ENCODE assay signal across 25 cellular contexts in the genomic region with DNA sequence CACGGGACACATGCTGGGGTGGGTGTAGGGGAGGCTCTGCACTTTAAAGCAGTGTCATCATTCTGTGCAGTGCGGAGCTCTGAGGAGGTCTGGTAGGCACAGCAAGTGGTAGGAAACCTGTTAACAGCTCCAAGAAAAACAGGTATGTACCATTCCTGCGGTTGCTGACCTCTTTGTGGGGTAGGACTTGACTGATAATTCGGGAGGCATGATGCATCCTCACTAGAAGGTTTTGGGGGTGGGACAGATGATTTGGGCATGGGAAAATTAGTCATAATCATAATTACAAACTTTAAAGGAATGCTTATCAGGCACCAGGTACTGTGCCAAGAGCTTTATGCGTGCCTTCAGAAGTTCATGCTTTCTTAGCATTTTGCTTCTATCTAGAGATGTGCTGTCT. TPM values are rescaled to one million over a fixed set of nuclear protein-coding genes. Genes with fewer than 3 reads are reported as not detected.
DNase-seq lines count a peak whose midpoint lies in the region; FAIRE-seq and TF ChIP-seq lines count a peak whose summit lies in the region.
"Had no signal": no experiment of that assay in that cellular context is flagged by ENCODE, and none has a peak within 500 bp of the region (broad histone marks: within the 10 kb centered on the region; RNA-seq: fewer than 3 reads in every experiment).

No MANE protein-coding gene starts in this region.

- no peak overlapping the region for H3K4me3 ChIP-seq in bronchial epithelial cell (ENCODE audit: low read depth, low read length)
- H3K4me3 ChIP-seq: ascending aorta, GM23338, right atrium auricular region, vagina had no signal

- H3K27me3 ChIP-seq in bronchial epithelial cell (ENCODE audit: control insufficient read depth, insufficient read depth, low read length), result no peaks in the 10 kb centered on the region
- H3K27me3 ChIP-seq: ascending aorta, right atrium auricular region, vagina had no signal

- peaks cover 39% of the 10 kb centered on the region for H3K4me1 Mint-ChIP-seq in activated T-cell treated with anti-CD3 and anti-CD28 coated beads, Interleukin-2, amount 50 U/mL, for 24 hours (ENCODE audit: low read depth)

- no peaks in the 10 kb centered on the region for H3K36me3 ChIP-seq in bronchial epithelial cell (ENCODE audit: control insufficient read depth, insufficient read depth, low read length)
- H3K36me3 ChIP-seq: ascending aorta, right atrium auricular region, vagina had no signal

- no peak overlapping the region for H3K27ac Mint-ChIP-seq in activated T-cell treated with anti-CD3 and anti-CD28 coated beads, Interleukin-2, amount 50 U/mL, for 24 hours
- H3K27ac Mint-ChIP-seq: activated B cell treated with CpG ODN at 0.5 μM for 24 hours; activated CD4-positive, alpha-beta memory T cell treated with anti-CD3 and anti-CD28 coated beads, Interleukin-2, amount 10 ng/mL, durations not matched to agents 7 days and 5 days; activated naive CD4-positive, alpha-beta T cell treated with anti-CD3 and anti-CD28 coated beads, Interleukin-2, amount 10 ng/mL, durations not matched to agents 7 days and 5 days; CD4-positive, alpha-beta memory T cell; GM23338 had no signal

- FAIRE-seq in bronchial epithelial cell (lab: Jason Lieb, UNC), result no peak

- H3K36me3 Mint-ChIP-seq in activated T-cell treated with anti-CD3 and anti-CD28 coated beads, Interleukin-2, amount 50 U/mL, for 24 hours (ENCODE audit: low read depth), result no peaks in the 10 kb centered on the region
- H3K36me3 Mint-ChIP-seq: activated naive CD4-positive, alpha-beta T cell treated with anti-CD3 and anti-CD28 coated beads, Interleukin-2, amount 10 ng/mL, durations not matched to agents 7 days and 5 days; CD4-positive, alpha-beta memory T cell had no signal

- peaks cover 24% of the 10 kb centered on the region for H3K27me3 Mint-ChIP-seq in activated T-cell treated with anti-CD3 and anti-CD28 coated beads, Interleukin-2, amount 50 U/mL, for 24 hours
- H3K27me3 Mint-ChIP-seq: activated B cell treated with CpG ODN at 0.5 μM for 24 hours had no signal

- no peak for TF ChIP-seq CTCF in bronchial epithelial cell (IDR thresholded peaks at IDR 0.05; ENCODE audit: insufficient read depth, low read length, severe bottlenecking)

- no peak overlapping the region for H3K4me3 Mint-ChIP-seq in activated T-cell treated with anti-CD3 and anti-CD28 coated beads, Interleukin-2, amount 50 U/mL, for 24 hours
- H3K4me3 Mint-ChIP-seq: activated B cell treated with CpG ODN at 0.5 μM for 24 hours; activated CD4-positive, alpha-beta memory T cell treated with anti-CD3 and anti-CD28 coated beads, Interleukin-2, amount 10 ng/mL, durations not matched to agents 7 days and 5 days; activated naive CD4-positive, alpha-beta T cell treated with anti-CD3 and anti-CD28 coated beads, Interleukin-2, amount 10 ng/mL, durations not matched to agents 7 days and 5 days; CD4-positive, alpha-beta memory T cell; GM23338 had no signal

- no peaks in the 10 kb centered on the region for H3K9me3 Mint-ChIP-seq in activated T-cell treated with anti-CD3 and anti-CD28 coated beads, Interleukin-2, amount 50 U/mL, for 24 hours
- H3K9me3 Mint-ChIP-seq: activated B cell treated with CpG ODN at 0.5 μM for 24 hours; activated CD4-positive, alpha-beta memory T cell treated with anti-CD3 and anti-CD28 coated beads, Interleukin-2, amount 10 ng/mL, durations not matched to agents 7 days and 5 days; activated naive CD4-positive, alpha-beta T cell treated with anti-CD3 and anti-CD28 coated beads, Interleukin-2, amount 10 ng/mL, durations not matched to agents 7 days and 5 days; CD4-positive, alpha-beta memory T cell; GM23338 had no signal

- peak; percentile 96 for DNase-seq in Daoy (ENCODE audit: low read depth)
- peak; percentile 95 for DNase-seq in M059J (ENCODE audit: low read depth)
- peak; percentile 64 for DNase-seq in bronchial epithelial cell (ENCODE audit: low read depth)
- DNase-seq in kidney glomerular epithelial cell (lab: John Stamatoyannopoulos, UW), result peak; percentile 50
- no peak for DNase-seq in SIG-M5 treated with dmso at 0.1 percent for 504 hours (lab: John Stamatoyannopoulos, UW; ENCODE audit: unreplicated experiment)
- no peak for DNase-seq in hypothalamus (lab: John Stamatoyannopoulos, UW)
- DNase-seq in activated T-cell treated with anti-CD3 and anti-CD28 coated beads, Interleukin-2, amount 50 U/mL, for 24 hours, result no peak
- DNase-seq in NK-92 (lab: John Stamatoyannopoulos, UW; ENCODE audit: unreplicated experiment), result no peak
- DNase-seq: activated B cell treated with CpG ODN at 0.5 μM for 24 hours; activated CD4-positive, alpha-beta memory T cell treated with anti-CD3 and anti-CD28 coated beads, Interleukin-2, amount 10 ng/mL, durations not matched to agents 7 days and 5 days; activated naive CD4-positive, alpha-beta T cell treated with anti-CD3 and anti-CD28 coated beads, Interleukin-2, amount 10 ng/mL, durations not matched to agents 7 days and 5 days; activated T-cell treated with anti-CD3 and anti-CD28 coated beads, Interleukin-2, amount 50 U/mL, for 1 hour; CD4-positive, alpha-beta memory T cell; DMS79 treated with DMSO at 0.1 percent for 48 hours; NCI-H1417; NCI-H2107; NCI-H526; nucleus accumbens; SHP77 treated with DMSO at 0.1 percent for 48 hours; stimulated activated CD4-positive, alpha-beta T cell treated with anti-CD3 and anti-CD28 coated beads, Interleukin-15, amount 100 ng/mL, for 24 hours had no signal

RNA-seq across cellular contexts. Expression of a gene that starts 9.7 kb away (rescaled TPM):
- 19.8 and 20.6 TPM in 2 replicates for total RNA-seq in Daoy (2014; rRNA removed; shearing (Covaris generic))
- total RNA-seq in M059J (2014; rRNA removed; shearing (Covaris generic)), result 7.5 and 13.3 TPM in 2 replicates
- total RNA-seq in bronchial epithelial cell, result 0.51 and 1.1 TPM in 2 replicates

RNA-seq across cellular contexts. Expression of a gene that starts 10.5 kb away (rescaled TPM):
- total RNA-seq in Daoy (2014; rRNA removed; shearing (Covaris generic)), result 54.5 and 62.0 TPM in 2 replicates
- total RNA-seq in M059J (2014; rRNA removed; shearing (Covaris generic)), result 43.9 and 66.9 TPM in 2 replicates
- 0.13 and 0.53 TPM in 2 replicates for total RNA-seq in bronchial epithelial cell

RNA-seq across cellular contexts. Expression of a gene that starts 34.5 kb away (rescaled TPM):
- total RNA-seq in Daoy (2014; rRNA removed; shearing (Covaris generic)), result 41.2 and 44.8 TPM in 2 replicates
- total RNA-seq in M059J (2014; rRNA removed; shearing (Covaris generic)), result 29.4 and 32.0 TPM in 2 replicates
- total RNA-seq in bronchial epithelial cell, result 29.1 and 67.7 TPM in 2 replicates

RNA-seq across cellular contexts. Expression of a gene that starts 34.7 kb away (rescaled TPM):
- 135 TPM in 2 replicates for total RNA-seq in Daoy (2014; rRNA removed; shearing (Covaris generic))
- 115 and 119 TPM in 2 replicates for total RNA-seq in M059J (2014; rRNA removed; shearing (Covaris generic))
- total RNA-seq in bronchial epithelial cell, result 176 and 198 TPM in 2 replicates

RNA-seq across cellular contexts. Expression of a gene that starts 38.2 kb away (rescaled TPM):
- 1.1 TPM in 1 of 2 replicates, not detected in the other for total RNA-seq in Daoy (2014; rRNA removed; shearing (Covaris generic))
- total RNA-seq in M059J (2014; rRNA removed; shearing (Covaris generic)), result not detected in 2 replicates
- total RNA-seq in bronchial epithelial cell, result 1.6 and 5.6 TPM in 2 replicates
- total RNA-seq: ascending aorta, dermis microvascular lymphatic vessel endothelial cell, right atrium auricular region had no signal

Comparison
In these comparisons a context has a peak if more than half of its experiments do, and no peak if none do; other contexts are left out.
1. DNase-seq: peak in Daoy (single experiment), M059J (single experiment), bronchial epithelial cell (single experiment) and kidney glomerular epithelial cell (single experiment); none in SIG-M5 treated with dmso at 0.1 percent for 504 hours (single experiment), hypothalamus (0 of 51), activated T-cell treated with anti-CD3 and anti-CD28 coated beads, Interleukin-2, amount 50 U/mL, for 24 hours (single experiment) and NK-92 (single experiment).
2. RNA of a gene that starts 10.5 kb away (total RNA-seq): 43.9 to 66.9 TPM in M059J and 54.5 to 62.0 TPM in Daoy; 0.13 to 0.53 TPM in bronchial epithelial cell; every median in the first group is over 10 times any median in the second.